ENCODE assay signal across 8 cellular contexts in genomic region chr12:56298828-56299227, GRCh38.
DNase-seq lines count a peak whose midpoint lies in the region; ATAC-seq and TF ChIP-seq lines count a peak whose summit lies in the region.

No MANE protein-coding gene starts in this region.

- peaks cover 4% of the 10 kb centered on the region; the same call in 1 of the 2 replicates for H3K4me1 ChIP-seq in HEK293 (ENCODE audit: control insufficient read depth, insufficient read depth, low read length)

- DNase-seq in WERI-Rb-1 (no peak), foreskin fibroblast (no peak), NCI-H524 (lab: John Stamatoyannopoulos, UW) (no peak), NCI-H510A (lab: John Stamatoyannopoulos, UW) (no peak)

- no peaks in the 10 kb centered on the region for H3K27me3 ChIP-seq in WERI-Rb-1 (ENCODE audit: insufficient read depth, low read depth, severe bottlenecking)

- ATAC-seq in GM21381 (IDR thresholded peaks at IDR 0.05; ENCODE audit: unreplicated experiment) (no peak), GM18519 (IDR thresholded peaks at IDR 0.05; ENCODE audit: low FRiP score, unreplicated experiment) (no peak)

- TF ChIP-seq CTCF in HEK293 (tag by site-specific recombination; IDR thresholded peaks at IDR 0.05) = no peak
- TF ChIP-seq CTCF in WERI-Rb-1 (IDR thresholded peaks at IDR 0.05; ENCODE audit: low read depth, low read length) = no peak
- TF ChIP-seq CTCF in foreskin fibroblast (IDR thresholded peaks at IDR 0.05; ENCODE audit: low read depth, low read length) = no peak

- H3K27ac ChIP-seq in HEK293 (ENCODE audit: extremely low read depth, low read depth, low read length) = peak overlapping the region; percentile 89; the same call in 1 of the 2 replicates
- H3K27ac ChIP-seq in WERI-Rb-1 = no peak overlapping the region
- H3K27ac ChIP-seq in skin epidermis = peak overlapping the region in 15 of 21 experiments; percentile 32 to 98 (median 95)

- CTCF ChIA-PET in HEK293 (lab: Yijun Ruan, JAX) = interaction anchor here (0.9 to 2.6 kb wide), 5 partner anchors 10 to 197 kb away, joined by 3 to 6 read pairs (median 4); partner anchors contain the start of gene ANKRD52

- no peaks in the 10 kb centered on the region for H3K9me3 ChIP-seq in HEK293 (ENCODE audit: control insufficient read depth, insufficient read depth, low read depth, low read length)
- H3K9me3 ChIP-seq in WERI-Rb-1 (ENCODE audit: severe bottlenecking) = no peaks in the 10 kb centered on the region

- POLR2A ChIA-PET in HEK293 (lab: Yijun Ruan, JAX) = interaction anchor here (1.0 to 2.8 kb wide), 6 partner anchors 13 to 181 kb away, joined by 3 to 13 read pairs (median 6); partner anchors contain the start of genes RNF41, STAT2 and ZC3H10

- peak overlapping the region; percentile 92 for H3K4me3 ChIP-seq in HEK293 (ENCODE audit: low read depth, low read length)
- peak overlapping the region; percentile 71 for H3K4me3 ChIP-seq in WERI-Rb-1 (ENCODE audit: low read depth, low read length)
- peak overlapping the region; percentile 95 to 98 for H3K4me3 ChIP-seq in foreskin fibroblast (ENCODE audit: low read depth in 1 of 2, low read length in 2 of 2)
- peak overlapping the region; percentile 44 to 88 (median 73) for H3K4me3 ChIP-seq in skin epidermis

- H3K36me3 ChIP-seq in HEK293 (ENCODE audit: control insufficient read depth in 2 of 2, insufficient read depth in 1 of 2, low read length in 2 of 2) (peaks cover 21 to 46% of the 10 kb centered on the region in 2 experiments; a peak in 2 of 3 replicates), WERI-Rb-1 (peaks cover 46% of the 10 kb centered on the region)

TF ChIP-seq in HEK293, 187 proteins besides CTCF, POLR2A, EP300 and RAD21:
- TF ChIP-seq TSHZ1 (tag by site-specific recombination; IDR thresholded peaks at IDR 0.05; ENCODE audit: borderline replicate concordance) (no peak), ZIC2 (tag by site-specific recombination; IDR thresholded peaks at IDR 0.05) (0 out of 2 replicates have a peak, but pooled peaks have one; percentile 11)
